20 cellular contexts compared by ENCODE assay signal in the genomic region with DNA sequence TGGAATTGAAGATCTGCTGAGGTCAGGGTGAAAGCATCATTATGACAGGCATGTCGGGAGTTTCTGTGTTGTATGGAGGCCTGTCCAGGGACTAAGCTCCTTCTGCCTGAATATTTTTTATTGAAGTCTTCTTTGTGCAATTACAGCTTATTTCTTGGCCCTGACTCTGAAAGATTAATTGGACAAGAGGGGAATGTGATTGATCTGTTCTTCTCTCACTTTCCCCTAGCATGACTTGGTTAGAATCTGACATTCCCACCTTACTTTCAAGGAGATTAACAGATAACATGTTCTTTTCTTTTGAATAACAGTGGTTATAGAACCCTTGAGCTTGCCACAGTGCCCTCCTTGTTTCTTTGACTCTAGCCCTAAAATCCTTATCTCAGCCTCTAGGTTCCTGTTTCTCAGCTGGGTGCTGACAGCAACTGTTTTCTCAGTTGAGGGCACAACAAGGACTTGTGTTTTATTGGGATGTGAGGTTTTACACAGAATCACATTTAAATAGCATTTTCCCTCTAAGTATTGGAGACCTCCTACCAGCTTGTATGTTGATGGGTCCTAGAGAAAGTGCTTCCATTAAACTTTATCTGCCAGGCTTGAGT. TPM values are rescaled to one million over a fixed set of nuclear protein-coding genes. Genes with fewer than 3 reads are reported as not detected.
DNase-seq lines count a peak whose midpoint lies in the region; ATAC-seq, FAIRE-seq and TF ChIP-seq lines count a peak whose summit lies in the region.
"Had no signal": no experiment of that assay in that cellular context is flagged by ENCODE, and none has a peak within 500 bp of the region (broad histone marks: within the 10 kb centered on the region; RNA-seq: fewer than 3 reads in every experiment).

No MANE protein-coding gene starts in this region.

- H3K27me3 ChIP-seq in IMR-90 (ENCODE audit: control insufficient read depth, insufficient read depth, low read length), result no peaks in the 10 kb centered on the region
- H3K27me3 ChIP-seq: transverse colon had no signal

- no peak overlapping the region for H3K14ac ChIP-seq in IMR-90 (replicated peaks; ENCODE audit: low read depth, low read length)

- H3K36me3 ChIP-seq in IMR-90 (ENCODE audit: control insufficient read depth, insufficient read depth, low read length), result peaks cover 1% of the 10 kb centered on the region; the same call in 1 of the 2 replicates
- H3K36me3 ChIP-seq in SK-N-MC (ENCODE audit: insufficient read depth, low read length), result peaks cover 36% of the 10 kb centered on the region

- POLR2A ChIA-PET in IMR-90 (lab: Charles Lee; ENCODE audit: unreplicated experiment), result no interaction called here

- no peak overlapping the region; a peak in 1 of 4 replicates for H4K8ac ChIP-seq in IMR-90 (ENCODE audit: low read depth in 2 of 2, low read length in 2 of 2)

- DNase-seq in IMR-90 (no peak), SK-N-MC (ENCODE audit: low read depth, low spot score) (peak; percentile 34), pons (ENCODE audit: low spot score) (peak; percentile 66), GDM1 (lab: John Stamatoyannopoulos, UW) (no peak), RCC 7860 (ENCODE audit: low spot score) (no peak)
- DNase-seq in stimulated activated naive CD4-positive, alpha-beta T cell treated with Interleukin-2 at 50 U/mL for 16 hours (lab: John Stamatoyannopoulos, UW), result no peak
- no peak for DNase-seq in activated naive CD4-positive, alpha-beta T cell treated with anti-CD3 and anti-CD28 coated beads, Interleukin-2, amount 50 U/mL, for 72 hours (ENCODE audit: low spot score in 2 of 2)
- DNase-seq: activated CD8-positive, alpha-beta T cell treated with anti-CD3 and anti-CD28 coated beads, Interleukin-2, amount 10 ng/mL, durations not matched to agents 7 days and 5 days; DMS79; H9; KG1; NCI-H146; NCI-H446; nucleus accumbens; SHP77 treated with DMSO at 0.1 percent for 48 hours; stimulated activated CD4-positive, alpha-beta T cell treated with anti-CD3 and anti-CD28 coated beads, Interleukin-4, amount 100 ng/mL, for 1 hour; transverse colon had no signal

- no peak overlapping the region for H2AK9ac ChIP-seq in IMR-90 (replicated peaks; ENCODE audit: low read depth, low read length, poor library complexity)

- dilution Hi-C loops in IMR-90 (cut with HindIII; ENCODE audit: low sequenced_read_pairs, unreplicated experiment), result no loop called here

- H3K27me3 Mint-ChIP-seq in dendritic cell treated with granulocyte-macrophage colony-stimulating factor and Interleukin-4, amounts not matched to agents 40 ng/mL and 50 ng/mL, for 4 days, result no peaks in the 10 kb centered on the region

- H2BK5ac ChIP-seq in IMR-90 (ENCODE audit: low read depth, low read length, poor library complexity, severe bottlenecking), result no peak overlapping the region

- H2AFZ ChIP-seq in IMR-90 (replicated peaks; ENCODE audit: low read length, poor library complexity), result no peak overlapping the region

- H3K23ac ChIP-seq in IMR-90 (ENCODE audit: low read depth, low read length), result no peak overlapping the region

- no peak overlapping the region for H2BK20ac ChIP-seq in IMR-90 (ENCODE audit: low read depth, low read length)

- no peaks in the 10 kb centered on the region for H4K20me1 ChIP-seq in IMR-90 (ENCODE audit: insufficient read depth, low read length)

- H3K27ac ChIP-seq in IMR-90 (ENCODE audit: insufficient read depth, low read length), result no peak overlapping the region
- peak overlapping the region; percentile 63 for H3K27ac ChIP-seq in SK-N-MC
- H3K27ac ChIP-seq: transverse colon had no signal

- ATAC-seq in IMR-90 (ENCODE audit: low read depth), result peak; percentile 27; the same call in 1 of the 2 replicates
- ATAC-seq in activated naive CD4-positive, alpha-beta T cell treated with anti-CD3 and anti-CD28 coated beads, Interleukin-2, amount 50 U/mL, for 72 hours, result no peak
- ATAC-seq: activated CD8-positive, alpha-beta T cell treated with anti-CD3 and anti-CD28 coated beads, Interleukin-2, amount 10 ng/mL, durations not matched to agents 7 days and 5 days had no signal

- H3K9me3 Mint-ChIP-seq in dendritic cell treated with granulocyte-macrophage colony-stimulating factor and Interleukin-4, amounts not matched to agents 40 ng/mL and 50 ng/mL, for 4 days, result peaks cover 23% of the 10 kb centered on the region
- peaks cover 0 to 4% of the 10 kb centered on the region in 2 donors for H3K9me3 Mint-ChIP-seq in activated naive CD4-positive, alpha-beta T cell treated with anti-CD3 and anti-CD28 coated beads, Interleukin-2, amount 50 U/mL, for 72 hours

- peaks cover 9% of the 10 kb centered on the region; the same call in 1 of the 2 replicates for H3K9me1 ChIP-seq in IMR-90 (ENCODE audit: insufficient read depth, low read length)

- no peak overlapping the region for H3K4ac ChIP-seq in IMR-90 (ENCODE audit: low read depth, low read length)

- peaks cover 45% of the 10 kb centered on the region for H3K36me3 Mint-ChIP-seq in dendritic cell treated with granulocyte-macrophage colony-stimulating factor and Interleukin-4, amounts not matched to agents 40 ng/mL and 50 ng/mL, for 4 days (ENCODE audit: low read depth)
- H3K36me3 Mint-ChIP-seq in activated naive CD4-positive, alpha-beta T cell treated with anti-CD3 and anti-CD28 coated beads, Interleukin-2, amount 50 U/mL, for 72 hours, result peaks cover 6 to 23% of the 10 kb centered on the region in 2 donors

- H3K79me1 ChIP-seq in IMR-90 (ENCODE audit: low read depth in 1 of 2, low read length in 2 of 2), result peaks cover 36 to 65% of the 10 kb centered on the region in 2 experiments

- no peak overlapping the region for H3K9ac ChIP-seq in IMR-90 (ENCODE audit: low read depth, low read length)
- no peak overlapping the region for H3K9ac ChIP-seq in SK-N-MC (ENCODE audit: insufficient read length)

- H3K4me3 Mint-ChIP-seq in dendritic cell treated with granulocyte-macrophage colony-stimulating factor and Interleukin-4, amounts not matched to agents 40 ng/mL and 50 ng/mL, for 4 days, result no peak overlapping the region
- H3K4me3 Mint-ChIP-seq: activated CD8-positive, alpha-beta T cell treated with anti-CD3 and anti-CD28 coated beads, Interleukin-2, amount 10 ng/mL, durations not matched to agents 7 days and 5 days; H9 had no signal

- H2AK5ac ChIP-seq in IMR-90 (ENCODE audit: low read depth, low read length), result no peak overlapping the region

- no peak for TF ChIP-seq POLR2A in IMR-90 (IDR thresholded peaks at IDR 0.05; ENCODE audit: low read depth, low read length)

- H3K4me3 ChIP-seq in IMR-90 (ENCODE audit: insufficient read depth, low read depth, low read length) (no peak overlapping the region), SK-N-MC (no peak overlapping the region; the same call in 1 of the 2 replicates)
- H3K4me3 ChIP-seq: transverse colon had no signal

- H3K4me1 Mint-ChIP-seq in dendritic cell treated with granulocyte-macrophage colony-stimulating factor and Interleukin-4, amounts not matched to agents 40 ng/mL and 50 ng/mL, for 4 days (ENCODE audit: low read depth), result peaks cover 44% of the 10 kb centered on the region

- H3K4me1 ChIP-seq in IMR-90 (ENCODE audit: control insufficient read depth, insufficient read depth, low read length), result peaks cover 7% of the 10 kb centered on the region

- intact Hi-C loops in IMR-90 (cut with micrococcal nuclease), result no loop called here
- intact Hi-C loops in dendritic cell treated with granulocyte-macrophage colony-stimulating factor and Interleukin-4, amounts not matched to agents 40 ng/mL and 50 ng/mL, for 4 days (cut with micrococcal nuclease), result no loop called here

- H4K5ac ChIP-seq in IMR-90 (ENCODE audit: low read depth, low read length), result no peak overlapping the region

- no peak for TF ChIP-seq CTCF in IMR-90 (conservative IDR thresholded peaks at IDR 0.05; ENCODE audit: low read depth, low read length)

- no peak overlapping the region for H2BK15ac ChIP-seq in IMR-90 (ENCODE audit: low read depth, low read length)

- no peak overlapping the region for H3K56ac ChIP-seq in IMR-90 (ENCODE audit: extremely low read depth, insufficient read depth, low read length)

- H3K4me2 ChIP-seq in IMR-90 (ENCODE audit: low read depth, low read length), result no peak overlapping the region

- H3K9me3 ChIP-seq in IMR-90 (ENCODE audit: control insufficient read depth, insufficient read depth, low read length) (peaks cover 5% of the 10 kb centered on the region), SK-N-MC (ENCODE audit: low read depth, low read length) (peaks cover 4% of the 10 kb centered on the region; the same call in 1 of the 2 replicates)

- BruUV-seq in IMR-90 (replicated peaks; lab: Mats Ljungman, UMichigan), result no TSS peak

- H4K91ac ChIP-seq in IMR-90 (ENCODE audit: insufficient read depth, low read depth, low read length), result no peak overlapping the region

- 80% methylated on average over 1 of the region's 1 CpG; no CpG with 5 or more reads in 1 of the 2 experiments for WGBS in IMR-90 (ENCODE audit: extremely low coverage in 2 of 2, insufficient read length in 1 of 2), 2 experiments

- peak overlapping the region; percentile 47 for H3K27ac Mint-ChIP-seq in dendritic cell treated with granulocyte-macrophage colony-stimulating factor and Interleukin-4, amounts not matched to agents 40 ng/mL and 50 ng/mL, for 4 days
- peak overlapping the region in 1 of 2 donors; percentile 50 for H3K27ac Mint-ChIP-seq in activated naive CD4-positive, alpha-beta T cell treated with anti-CD3 and anti-CD28 coated beads, Interleukin-2, amount 50 U/mL, for 72 hours
- H3K27ac Mint-ChIP-seq: activated CD8-positive, alpha-beta T cell treated with anti-CD3 and anti-CD28 coated beads, Interleukin-2, amount 10 ng/mL, durations not matched to agents 7 days and 5 days; H9 had no signal

- in situ Hi-C loops in IMR-90 (cut with MboI; ENCODE audit: low sequenced_read_pairs), result no loop called here

- H2BK120ac ChIP-seq in IMR-90 (ENCODE audit: low read depth, low read length), result no peak overlapping the region

- FAIRE-seq in RCC 7860 (lab: Jason Lieb, UNC), result no peak
- FAIRE-seq: colon had no signal

- no peak for TF ChIP-seq RAD21 in IMR-90 (IDR thresholded peaks at IDR 0.05; ENCODE audit: low read length)

- no peak overlapping the region for H3K18ac ChIP-seq in IMR-90 (ENCODE audit: low read depth, low read length)

- CTCF ChIA-PET in IMR-90 (lab: Yijun Ruan, JAX), result interaction anchor here (0.7 to 1.6 kb wide), 4 partner anchors 12 to 130 kb away, joined by 3 to 7 read pairs (median 4); no protein-coding TSS in a partner anchor

RNA-seq across cellular contexts. Expression of a gene that starts 12.3 kb away (rescaled TPM):
- total RNA-seq in IMR-90 (2012; rRNA removed), result 8.3 and 9.0 TPM in 2 replicates
- polyA plus RNA-seq in IMR-90 (2012; rRNA removed), result 22.8 and 22.9 TPM in 2 replicates
- 6.1 and 7.0 TPM in 2 replicates for polyA plus RNA-seq in IMR-90 (2012; cell fraction: cytosol; rRNA removed)
- polyA plus RNA-seq in IMR-90 (2012; cell fraction: nucleus; rRNA removed; ENCODE audit: low replicate concordance), result 54.6 and 77.3 TPM in 2 replicates
- total RNA-seq in activated naive CD4-positive, alpha-beta T cell treated with anti-CD3 and anti-CD28 coated beads, Interleukin-2, amount 50 U/mL, for 72 hours, result 10 to 100 TPM; 28.2 to 42.2 TPM

RNA-seq across cellular contexts. Expression of a gene that starts 51.1 kb away (rescaled TPM):
- 15.3 and 17.6 TPM in 2 replicates for total RNA-seq in IMR-90 (2012; rRNA removed)
- 40.8 and 44.5 TPM in 2 replicates for polyA plus RNA-seq in IMR-90 (2012; rRNA removed)
- polyA plus RNA-seq in IMR-90 (2012; cell fraction: cytosol; rRNA removed), result 13.9 and 16.1 TPM in 2 replicates
- 304 and 341 TPM in 2 replicates for polyA plus RNA-seq in IMR-90 (2012; cell fraction: nucleus; rRNA removed; ENCODE audit: low replicate concordance)
- 10 to 100 TPM; 16.5 to 22.5 TPM for total RNA-seq in activated naive CD4-positive, alpha-beta T cell treated with anti-CD3 and anti-CD28 coated beads, Interleukin-2, amount 50 U/mL, for 72 hours

RNA-seq across cellular contexts. Expression of a gene that starts 51.2 kb away (rescaled TPM):
- 54.4 and 56.5 TPM in 2 replicates for total RNA-seq in IMR-90 (2012; rRNA removed)
- 78.0 and 78.1 TPM in 2 replicates for polyA plus RNA-seq in IMR-90 (2012; rRNA removed)
- 45.2 and 49.5 TPM in 2 replicates for polyA plus RNA-seq in IMR-90 (2012; cell fraction: cytosol; rRNA removed)
- 54.1 and 70.6 TPM in 2 replicates for polyA plus RNA-seq in IMR-90 (2012; cell fraction: nucleus; rRNA removed; ENCODE audit: low replicate concordance)
- total RNA-seq in activated naive CD4-positive, alpha-beta T cell treated with anti-CD3 and anti-CD28 coated beads, Interleukin-2, amount 50 U/mL, for 72 hours, result 10 to 100 TPM; 12.3 to 22.9 TPM

RNA-seq across cellular contexts. Expression of a gene that starts 59.0 kb away (rescaled TPM):
- total RNA-seq in IMR-90 (2012; rRNA removed), result 4.2 and 5.2 TPM in 2 replicates
- polyA plus RNA-seq in IMR-90 (2012; rRNA removed), result 4.5 and 5.3 TPM in 2 replicates
- polyA plus RNA-seq in IMR-90 (2012; cell fraction: cytosol; rRNA removed), result 10.6 and 10.9 TPM in 2 replicates
- polyA plus RNA-seq in IMR-90 (2012; cell fraction: nucleus; rRNA removed; ENCODE audit: low replicate concordance), result 8.2 and 11.4 TPM in 2 replicates
- under 1 TPM; 0.16 to 0.18 TPM for total RNA-seq in activated naive CD4-positive, alpha-beta T cell treated with anti-CD3 and anti-CD28 coated beads, Interleukin-2, amount 50 U/mL, for 72 hours
- total RNA-seq: activated CD8-positive, alpha-beta T cell treated with anti-CD3 and anti-CD28 coated beads, Interleukin-2, amount 10 ng/mL, durations not matched to agents 7 days and 5 days; activated T-helper 2 cell treated with anti-CD3 and anti-CD28 coated beads, Interferon-gamma antibody, Interleukin-2, Interleukin-4, amounts not matched to agents 10 μg/mL and 5 μg/mL and 100 μg/mL, durations not matched to agents 14 hours and 24 hours and 36 hours had no signal

Comparison
In these comparisons a context has a peak if more than half of its experiments do, and no peak if none do; other contexts are left out.
1. DNase-seq: peak in SK-N-MC (single experiment) and pons (single experiment); none in IMR-90 (single experiment), GDM1 (single experiment), stimulated activated naive CD4-positive, alpha-beta T cell treated with Interleukin-2 at 50 U/mL for 16 hours (single experiment), RCC 7860 (single experiment) and activated naive CD4-positive, alpha-beta T cell treated with anti-CD3 and anti-CD28 coated beads, Interleukin-2, amount 50 U/mL, for 72 hours (0 of 2).